Comparison of ENCODE assay signal across 29 cellular contexts in genomic region chr21:44934797-44935532, GRCh38. TPM values are rescaled to one million over a fixed set of nuclear protein-coding genes. Genes with fewer than 3 reads are reported as not detected.
"Had no signal": no experiment of that assay in that cellular context is flagged by ENCODE, and none has a peak within 500 bp of the region (broad histone marks: within the 10 kb centered on the region; RNA-seq: fewer than 3 reads in every experiment).

No MANE protein-coding gene starts in this region.

- H3K4me3 Mint-ChIP-seq: activated naive CD4-positive, alpha-beta T cell treated with anti-CD3 and anti-CD28 coated beads, Interleukin-2, amount 10 ng/mL, durations not matched to agents 7 days and 5 days; activated naive CD8-positive, alpha-beta T cell treated with anti-CD3 and anti-CD28 coated beads, Interleukin-2, amount 10 ng/mL, durations not matched to agents 7 days and 5 days; activated T-cell treated with anti-CD3 and anti-CD28 coated beads, Interleukin-2, amount 50 U/mL, for 24 hours; immature natural killer cell; natural killer cell treated with Interleukin-12 subunit alpha and Interleukin-12 subunit beta and Interleukin-15 and Interleukin-18, amount 100 ng/mL, for 72 hours had no signal

- H3K36me3 ChIP-seq: brain microvascular endothelial cell, gastroesophageal sphincter, neutrophil, right lobe of liver, uterus had no signal

- H3K9me3 ChIP-seq: gastroesophageal sphincter, mucosa of descending colon, neutrophil, right lobe of liver, testis, uterus had no signal

- H3K36me3 Mint-ChIP-seq: immature natural killer cell; natural killer cell treated with Interleukin-12 subunit alpha and Interleukin-12 subunit beta and Interleukin-15 and Interleukin-18, amount 100 ng/mL, for 72 hours had no signal

- ATAC-seq: activated CD4-positive, CD25-positive, alpha-beta regulatory T cell treated with anti-CD3 and anti-CD28 coated beads, Interleukin-2, amount 50 U/mL, for 24 hours; gastroesophageal sphincter; left lobe of liver; mucosa of descending colon; natural killer cell treated with Interleukin-12 subunit alpha and Interleukin-12 subunit beta and Interleukin-15 and Interleukin-18, amount 100 ng/mL, for 72 hours; right lobe of liver; stimulated activated naive CD8-positive, alpha-beta T cell treated with anti-CD3 and anti-CD28 coated beads, Interleukin-15, Interleukin-2, amounts not matched to agents 100 U/mL and 50 U/mL, for 24 hours had no signal

- H3K27ac Mint-ChIP-seq: activated naive CD4-positive, alpha-beta T cell treated with anti-CD3 and anti-CD28 coated beads, Interleukin-2, amount 10 ng/mL, durations not matched to agents 7 days and 5 days; activated naive CD8-positive, alpha-beta T cell treated with anti-CD3 and anti-CD28 coated beads, Interleukin-2, amount 10 ng/mL, durations not matched to agents 7 days and 5 days; activated T-cell treated with anti-CD3 and anti-CD28 coated beads, Interleukin-2, amount 50 U/mL, for 24 hours; immature natural killer cell; natural killer cell treated with Interleukin-12 subunit alpha and Interleukin-12 subunit beta and Interleukin-15 and Interleukin-18, amount 100 ng/mL, for 72 hours had no signal

- H3K4me3 ChIP-seq: gastroesophageal sphincter, mucosa of descending colon, right lobe of liver, testis, uterus had no signal

- H3K27ac ChIP-seq: brain microvascular endothelial cell, gastroesophageal sphincter, neutrophil, right lobe of liver, testis, uterus, WERI-Rb-1 had no signal

- DNase-seq: activated CD4-positive, alpha-beta T cell treated with anti-CD3 and anti-CD28 coated beads for 48 hours; activated CD4-positive, alpha-beta T cell treated with anti-CD3 and anti-CD28 coated beads, Interleukin-2, amount 50 U/mL, for 48 hours; activated CD8-positive, alpha-beta memory T cell treated with anti-CD3 and anti-CD28 coated beads, Interleukin-2, amount 50 U/mL, for 4 hours; activated gamma-delta T cell; activated naive CD4-positive, alpha-beta T cell treated with anti-CD3 and anti-CD28 coated beads, Interleukin-2, amount 10 ng/mL, durations not matched to agents 7 days and 5 days; activated naive CD8-positive, alpha-beta T cell treated with anti-CD3 and anti-CD28 coated beads, Interleukin-2, amount 10 ng/mL, durations not matched to agents 7 days and 5 days; activated T-cell treated with anti-CD3 and anti-CD28 coated beads, Interleukin-2, amount 50 U/mL, for 24 hours; brain microvascular endothelial cell; cortex of kidney; hippocampal formation; immature natural killer cell; mucosa of descending colon; stimulated activated CD4-positive, alpha-beta T cell treated with anti-CD3 and anti-CD28 coated beads, Interleukin-12 subunit alpha, Interleukin-12 subunit beta, amount 100 ng/mL, for 4 hours; stimulated activated CD4-positive, alpha-beta T cell treated with anti-CD3 and anti-CD28 coated beads, Interleukin-4, amount 100 ng/mL, for 1 hour; stimulated activated naive CD8-positive, alpha-beta T cell treated with anti-CD3 and anti-CD28 coated beads, Interleukin-15, Interleukin-2, amounts not matched to agents 100 U/mL and 50 U/mL, for 24 hours; T-helper 9 cell; testis; trophoblast cell; uterus; WERI-Rb-1 had no signal

- FAIRE-seq: astrocyte, endothelial cell of umbilical vein had no signal

- H3K27me3 Mint-ChIP-seq: activated naive CD4-positive, alpha-beta T cell treated with anti-CD3 and anti-CD28 coated beads, Interleukin-2, amount 10 ng/mL, durations not matched to agents 7 days and 5 days; activated naive CD8-positive, alpha-beta T cell treated with anti-CD3 and anti-CD28 coated beads, Interleukin-2, amount 10 ng/mL, durations not matched to agents 7 days and 5 days; activated T-cell treated with anti-CD3 and anti-CD28 coated beads, Interleukin-2, amount 50 U/mL, for 24 hours; natural killer cell treated with Interleukin-12 subunit alpha and Interleukin-12 subunit beta and Interleukin-15 and Interleukin-18, amount 100 ng/mL, for 72 hours had no signal

- H3K9me3 Mint-ChIP-seq: activated naive CD4-positive, alpha-beta T cell treated with anti-CD3 and anti-CD28 coated beads, Interleukin-2, amount 10 ng/mL, durations not matched to agents 7 days and 5 days; activated naive CD8-positive, alpha-beta T cell treated with anti-CD3 and anti-CD28 coated beads, Interleukin-2, amount 10 ng/mL, durations not matched to agents 7 days and 5 days; activated T-cell treated with anti-CD3 and anti-CD28 coated beads, Interleukin-2, amount 50 U/mL, for 24 hours; immature natural killer cell; natural killer cell treated with Interleukin-12 subunit alpha and Interleukin-12 subunit beta and Interleukin-15 and Interleukin-18, amount 100 ng/mL, for 72 hours had no signal

- H3K27me3 ChIP-seq: right lobe of liver, testis had no signal

RNA-seq across cellular contexts. Expression of gene ITGB2, which starts 14.3 kb away (rescaled TPM):
- total RNA-seq: fibroblast of lung had no signal
